ENCODE assay signal across 9 cellular contexts in the genomic region with DNA sequence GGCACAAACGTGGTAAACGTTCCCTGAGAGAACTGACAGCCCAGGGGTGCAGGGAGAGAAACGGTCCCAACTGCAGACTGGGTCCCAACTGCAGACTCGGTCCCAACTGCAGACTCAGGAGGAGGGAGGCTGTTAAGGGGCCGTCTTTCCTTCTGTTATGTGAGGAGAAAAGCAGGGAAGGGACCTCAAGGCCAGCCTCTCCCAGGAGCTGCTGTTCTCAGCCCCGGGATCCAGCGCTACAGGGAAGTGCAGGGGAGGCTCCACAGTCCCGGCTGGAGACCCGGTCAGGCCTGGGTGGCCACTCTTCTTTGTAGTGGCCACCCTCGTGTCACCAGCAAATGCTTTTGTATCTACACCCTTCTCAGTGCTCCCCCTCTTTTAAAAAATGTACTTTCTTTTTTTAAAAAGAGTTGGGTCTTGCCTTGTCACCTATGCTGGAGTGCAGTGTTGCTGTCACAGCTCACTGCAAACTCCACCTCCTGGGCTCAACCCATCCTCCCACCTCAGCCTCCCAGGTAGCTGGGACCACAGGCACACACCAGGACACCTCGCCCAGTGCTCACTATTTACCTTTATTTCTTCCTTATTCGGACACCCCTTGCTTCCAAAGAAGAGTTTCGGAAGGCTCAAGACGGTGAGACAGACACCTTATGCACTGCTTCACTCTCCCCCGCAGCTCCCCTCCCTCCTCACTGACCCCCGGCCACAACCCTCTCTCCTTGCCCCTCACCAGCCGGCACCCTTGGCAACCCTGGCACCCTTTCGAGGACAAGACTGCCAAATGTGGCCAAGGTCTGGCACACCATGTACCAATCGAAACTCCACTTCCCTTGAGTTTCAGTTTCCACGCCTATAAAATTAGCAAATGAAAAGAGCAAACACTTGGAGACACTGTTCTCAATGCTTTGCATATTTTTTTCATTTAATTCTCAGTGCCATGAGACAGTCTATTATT. TPM values are rescaled to one million over a fixed set of nuclear protein-coding genes. Genes with fewer than 3 reads are reported as not detected.
DNase-seq lines count a peak whose midpoint lies in the region; ATAC-seq and TF ChIP-seq lines count a peak whose summit lies in the region.
"Had no signal": no experiment of that assay in that cellular context is flagged by ENCODE, and none has a peak within 500 bp of the region (broad histone marks: within the 10 kb centered on the region; RNA-seq: fewer than 3 reads in every experiment).

No MANE protein-coding gene starts in this region.

- no peak for TF ChIP-seq CTCF in C4-2B (conservative IDR thresholded peaks at IDR 0.05)
- TF ChIP-seq CTCF in WTC11 (IDR thresholded peaks at IDR 0.05): no peak
- no peak for TF ChIP-seq CTCF in progenitor cell of endocrine pancreas (IDR thresholded peaks at IDR 0.05; ENCODE audit: unreplicated experiment)

- peaks cover 2% of the 10 kb centered on the region; the same call in 1 of the 2 replicates for H3K36me3 Mint-ChIP-seq in WTC11
- H3K36me3 Mint-ChIP-seq in progenitor cell of endocrine pancreas (ENCODE audit: insufficient read depth): peaks cover 2% of the 10 kb centered on the region
- H3K36me3 Mint-ChIP-seq in activated T-cell treated with anti-CD3 and anti-CD28 coated beads, Interleukin-2, amount 50 U/mL, for 4 hours (ENCODE audit: insufficient read depth): peaks cover 17% of the 10 kb centered on the region

- H3K4me3 Mint-ChIP-seq in WTC11: peak overlapping the region; percentile 33; the same call in 1 of the 2 replicates
- H3K4me3 Mint-ChIP-seq in progenitor cell of endocrine pancreas (ENCODE audit: low read depth): no peak overlapping the region
- H3K4me3 Mint-ChIP-seq in activated T-cell treated with anti-CD3 and anti-CD28 coated beads, Interleukin-2, amount 50 U/mL, for 4 hours: no peak overlapping the region

- peaks cover 50% of the 10 kb centered on the region for H3K4me1 Mint-ChIP-seq in WTC11
- H3K4me1 Mint-ChIP-seq in progenitor cell of endocrine pancreas (ENCODE audit: low read depth): peaks cover 40% of the 10 kb centered on the region
- H3K4me1 Mint-ChIP-seq in activated T-cell treated with anti-CD3 and anti-CD28 coated beads, Interleukin-2, amount 50 U/mL, for 4 hours (ENCODE audit: low read depth): peaks cover 31% of the 10 kb centered on the region

- H3K27ac Mint-ChIP-seq in WTC11 (no peak overlapping the region), progenitor cell of endocrine pancreas (peak overlapping the region; percentile 60)

- DNase-seq in WTC11 (ENCODE audit: low spot score) (no peak), iPS-NIHi7 (ENCODE audit: extremely low spot score) (peak; percentile 46), progenitor cell of endocrine pancreas (ENCODE audit: low spot score, unreplicated experiment) (no peak), DMS153 (lab: John Stamatoyannopoulos, UW) (no peak), LoVo (ENCODE audit: low spot score) (no peak)
- DNase-seq in activated T-cell treated with anti-CD3 and anti-CD28 coated beads, Interleukin-2, amount 50 U/mL, for 4 hours: no peak
- DNase-seq: stimulated activated naive CD4-positive, alpha-beta T cell treated with Interleukin-2 at 50 U/mL for 16 hours had no signal

- POLR2A ChIA-PET in WTC11 (lab: Charles Lee): no interaction called here

- CTCF ChIA-PET in WTC11 (lab: Charles Lee): no interaction called here

- peak overlapping the region; percentile 97 for H3K27ac ChIP-seq in C4-2B

- H3K27me3 Mint-ChIP-seq in WTC11 (ENCODE audit: low read depth): peaks cover 54% of the 10 kb centered on the region
- H3K27me3 Mint-ChIP-seq in progenitor cell of endocrine pancreas: peaks cover 63% of the 10 kb centered on the region
- H3K27me3 Mint-ChIP-seq in activated T-cell treated with anti-CD3 and anti-CD28 coated beads, Interleukin-2, amount 50 U/mL, for 4 hours (ENCODE audit: low read depth): no peaks in the 10 kb centered on the region

- ATAC-seq in WTC11 (peak; percentile 31), HG02973 (IDR thresholded peaks at IDR 0.05; ENCODE audit: unreplicated experiment) (no peak)
- no peak for ATAC-seq in activated T-cell treated with anti-CD3 and anti-CD28 coated beads, Interleukin-2, amount 50 U/mL, for 4 hours

- H3K9me3 Mint-ChIP-seq in WTC11 (no peaks in the 10 kb centered on the region), progenitor cell of endocrine pancreas (ENCODE audit: low read depth) (peaks cover 3% of the 10 kb centered on the region)
- no peaks in the 10 kb centered on the region for H3K9me3 Mint-ChIP-seq in activated T-cell treated with anti-CD3 and anti-CD28 coated beads, Interleukin-2, amount 50 U/mL, for 4 hours

TF ChIP-seq in WTC11, 78 proteins besides CTCF, POLR2A, EP300 and RAD21:
- TF ChIP-seq SMAD4 (CRISPR knock-in tag; IDR thresholded peaks at IDR 0.05): no peak
- TF ChIP-seq ZNF423 (CRISPR knock-in tag; IDR thresholded peaks at IDR 0.05): no peak
- no peak for TF ChIP-seq STAT6 (CRISPR knock-in tag; conservative IDR thresholded peaks at IDR 0.05; ENCODE audit: low read depth)
- TF ChIP-seq, protein P1, sequence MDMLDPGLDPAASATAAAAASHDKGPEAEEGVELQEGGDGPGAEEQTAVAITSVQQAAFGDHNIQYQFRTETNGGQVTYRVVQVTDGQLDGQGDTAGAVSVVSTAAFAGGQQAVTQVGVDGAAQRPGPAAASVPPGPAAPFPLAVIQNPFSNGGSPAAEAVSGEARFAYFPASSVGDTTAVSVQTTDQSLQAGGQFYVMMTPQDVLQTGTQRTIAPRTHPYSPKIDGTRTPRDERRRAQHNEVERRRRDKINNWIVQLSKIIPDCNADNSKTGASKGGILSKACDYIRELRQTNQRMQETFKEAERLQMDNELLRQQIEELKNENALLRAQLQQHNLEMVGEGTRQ (CRISPR knock-in tag; IDR thresholded peaks at IDR 0.05): 0 out of 2 replicates have a peak, but pooled peaks have one; percentile 4

RNA-seq across cellular contexts. Expression of gene CAPN2, which starts 21.8 kb away (rescaled TPM):
- total RNA-seq in WTC11 (2021): 21.3 to 24.6 TPM (median 24.2 TPM) in 3 replicates
- 20.3 and 33.8 TPM in 2 replicates for total RNA-seq in progenitor cell of endocrine pancreas
- 10 to 100 TPM; 19.0 to 25.1 (median 19.2) TPM for total RNA-seq in activated T-cell treated with anti-CD3 and anti-CD28 coated beads, Interleukin-2, amount 50 U/mL, for 4 hours
